In genomic region chr16:58062821-58063220, GRCh38 we compare ENCODE assay signal across 24 cellular contexts.
"Had no signal": no experiment of that assay in that cellular context is flagged by ENCODE, and none has a peak within 500 bp of the region (broad histone marks: within the 10 kb centered on the region; RNA-seq: fewer than 3 reads in every experiment).

No MANE protein-coding gene starts in this region.

- ATAC-seq: activated CD4-positive, CD25-positive, alpha-beta regulatory T cell treated with anti-CD3 and anti-CD28 coated beads, Interleukin-2, amount 50 U/mL, for 24 hours; activated CD8-positive, alpha-beta memory T cell treated with anti-CD3 and anti-CD28 coated beads, Interleukin-2, amount 10 ng/mL, durations not matched to agents 7 days and 5 days; activated CD8-positive, alpha-beta T cell treated with anti-CD3 and anti-CD28 coated beads for 36 hours; activated naive CD8-positive, alpha-beta T cell treated with anti-CD3 and anti-CD28 coated beads, Interleukin-2, amount 50 U/mL, for 24 hours; gastrocnemius medialis; natural killer cell treated with Interleukin-12 subunit alpha and Interleukin-12 subunit beta and Interleukin-15 and Interleukin-18, amount 100 ng/mL, for 72 hours; stimulated activated naive CD8-positive, alpha-beta T cell treated with anti-CD3 and anti-CD28 coated beads, Interleukin-15, Interleukin-2, amounts not matched to agents 100 U/mL and 50 U/mL, for 24 hours had no signal

- H3K27ac ChIP-seq: esophagus squamous epithelium, gastrocnemius medialis, upper lobe of right lung had no signal

- H3K27me3 ChIP-seq: gastrocnemius medialis, spleen, upper lobe of right lung had no signal

- H3K4me3 Mint-ChIP-seq: activated CD4-positive, alpha-beta T cell treated with anti-CD3 and anti-CD28 coated beads, Interleukin-2, amount 10 ng/mL, durations not matched to agents 7 days and 5 days; activated CD8-positive, alpha-beta memory T cell treated with anti-CD3 and anti-CD28 coated beads, Interleukin-2, amount 10 ng/mL, durations not matched to agents 7 days and 5 days; activated CD8-positive, alpha-beta T cell treated with anti-CD3 and anti-CD28 coated beads for 36 hours; activated naive CD8-positive, alpha-beta T cell treated with anti-CD3 and anti-CD28 coated beads, Interleukin-2, amount 50 U/mL, for 24 hours; dendritic cell treated with granulocyte-macrophage colony-stimulating factor and Interleukin-4, amounts not matched to agents 40 ng/mL and 50 ng/mL, for 4 days; natural killer cell treated with Interleukin-12 subunit alpha and Interleukin-12 subunit beta and Interleukin-15 and Interleukin-18, amount 100 ng/mL, for 72 hours had no signal

- H3K27ac Mint-ChIP-seq: activated CD4-positive, alpha-beta T cell treated with anti-CD3 and anti-CD28 coated beads, Interleukin-2, amount 10 ng/mL, durations not matched to agents 7 days and 5 days; activated CD8-positive, alpha-beta memory T cell treated with anti-CD3 and anti-CD28 coated beads, Interleukin-2, amount 10 ng/mL, durations not matched to agents 7 days and 5 days; activated CD8-positive, alpha-beta T cell treated with anti-CD3 and anti-CD28 coated beads for 36 hours; activated naive CD8-positive, alpha-beta T cell treated with anti-CD3 and anti-CD28 coated beads, Interleukin-2, amount 50 U/mL, for 24 hours; dendritic cell treated with granulocyte-macrophage colony-stimulating factor and Interleukin-4, amounts not matched to agents 40 ng/mL and 50 ng/mL, for 4 days; natural killer cell treated with Interleukin-12 subunit alpha and Interleukin-12 subunit beta and Interleukin-15 and Interleukin-18, amount 100 ng/mL, for 72 hours had no signal

- H3K9me3 Mint-ChIP-seq: activated CD4-positive, alpha-beta T cell treated with anti-CD3 and anti-CD28 coated beads, Interleukin-2, amount 10 ng/mL, durations not matched to agents 7 days and 5 days; activated CD8-positive, alpha-beta T cell treated with anti-CD3 and anti-CD28 coated beads for 36 hours; activated naive CD8-positive, alpha-beta T cell treated with anti-CD3 and anti-CD28 coated beads, Interleukin-2, amount 50 U/mL, for 24 hours; dendritic cell treated with granulocyte-macrophage colony-stimulating factor and Interleukin-4, amounts not matched to agents 40 ng/mL and 50 ng/mL, for 4 days; natural killer cell treated with Interleukin-12 subunit alpha and Interleukin-12 subunit beta and Interleukin-15 and Interleukin-18, amount 100 ng/mL, for 72 hours had no signal

- DNase-seq: activated CD4-positive, alpha-beta T cell treated with anti-CD3 and anti-CD28 coated beads, Interleukin-2, amount 10 ng/mL, durations not matched to agents 7 days and 5 days; activated CD8-positive, alpha-beta memory T cell treated with anti-CD3 and anti-CD28 coated beads, Interleukin-2, amount 10 ng/mL, durations not matched to agents 7 days and 5 days; activated CD8-positive, alpha-beta T cell treated with anti-CD3 and anti-CD28 coated beads for 36 hours; activated gamma-delta T cell; activated naive CD4-positive, alpha-beta T cell treated with anti-CD3 and anti-CD28 coated beads, Interleukin-2, amount 50 U/mL, for 16 hours; activated naive CD8-positive, alpha-beta T cell treated with anti-CD3 and anti-CD28 coated beads, Interleukin-2, amount 50 U/mL, for 24 hours; activated T-cell treated with anti-CD3 and anti-CD28 coated beads for 4 hours; caudate nucleus; effector CD8-positive, alpha-beta T cell; esophagus squamous epithelium; gastrocnemius medialis; hippocampal formation; left cardiac atrium; occipital lobe; retina; spleen; stimulated activated CD4-positive, alpha-beta T cell treated with anti-CD3 and anti-CD28 coated beads, Interleukin-4, amount 100 ng/mL, for 1 hour; stimulated activated naive CD8-positive, alpha-beta T cell treated with anti-CD3 and anti-CD28 coated beads, Interleukin-15, Interleukin-2, amounts not matched to agents 100 U/mL and 50 U/mL, for 24 hours; upper lobe of right lung had no signal

- H3K4me1 ChIP-seq: esophagus squamous epithelium, gastrocnemius medialis had no signal

- H3K9me3 ChIP-seq: esophagus squamous epithelium, gastrocnemius medialis, spleen, upper lobe of right lung had no signal

- H3K36me3 ChIP-seq: esophagus squamous epithelium, gastrocnemius medialis, spleen, upper lobe of right lung had no signal

- H3K27me3 Mint-ChIP-seq: activated CD4-positive, alpha-beta T cell treated with anti-CD3 and anti-CD28 coated beads, Interleukin-2, amount 10 ng/mL, durations not matched to agents 7 days and 5 days; activated CD8-positive, alpha-beta memory T cell treated with anti-CD3 and anti-CD28 coated beads, Interleukin-2, amount 10 ng/mL, durations not matched to agents 7 days and 5 days; activated CD8-positive, alpha-beta T cell treated with anti-CD3 and anti-CD28 coated beads for 36 hours; activated naive CD8-positive, alpha-beta T cell treated with anti-CD3 and anti-CD28 coated beads, Interleukin-2, amount 50 U/mL, for 24 hours; dendritic cell treated with granulocyte-macrophage colony-stimulating factor and Interleukin-4, amounts not matched to agents 40 ng/mL and 50 ng/mL, for 4 days; natural killer cell treated with Interleukin-12 subunit alpha and Interleukin-12 subunit beta and Interleukin-15 and Interleukin-18, amount 100 ng/mL, for 72 hours had no signal

- H3K4me1 Mint-ChIP-seq: activated CD4-positive, alpha-beta T cell treated with anti-CD3 and anti-CD28 coated beads, Interleukin-2, amount 10 ng/mL, durations not matched to agents 7 days and 5 days; activated CD8-positive, alpha-beta memory T cell treated with anti-CD3 and anti-CD28 coated beads, Interleukin-2, amount 10 ng/mL, durations not matched to agents 7 days and 5 days; activated naive CD8-positive, alpha-beta T cell treated with anti-CD3 and anti-CD28 coated beads, Interleukin-2, amount 50 U/mL, for 24 hours had no signal

- H3K36me3 Mint-ChIP-seq: activated CD8-positive, alpha-beta memory T cell treated with anti-CD3 and anti-CD28 coated beads, Interleukin-2, amount 10 ng/mL, durations not matched to agents 7 days and 5 days; natural killer cell treated with Interleukin-12 subunit alpha and Interleukin-12 subunit beta and Interleukin-15 and Interleukin-18, amount 100 ng/mL, for 72 hours had no signal

- FAIRE-seq: endothelial cell of umbilical vein, islet of Langerhans had no signal

- H3K4me3 ChIP-seq: esophagus squamous epithelium, gastrocnemius medialis, spleen, upper lobe of right lung had no signal
